8 cellular contexts compared by ENCODE assay signal in the genomic region with DNA sequence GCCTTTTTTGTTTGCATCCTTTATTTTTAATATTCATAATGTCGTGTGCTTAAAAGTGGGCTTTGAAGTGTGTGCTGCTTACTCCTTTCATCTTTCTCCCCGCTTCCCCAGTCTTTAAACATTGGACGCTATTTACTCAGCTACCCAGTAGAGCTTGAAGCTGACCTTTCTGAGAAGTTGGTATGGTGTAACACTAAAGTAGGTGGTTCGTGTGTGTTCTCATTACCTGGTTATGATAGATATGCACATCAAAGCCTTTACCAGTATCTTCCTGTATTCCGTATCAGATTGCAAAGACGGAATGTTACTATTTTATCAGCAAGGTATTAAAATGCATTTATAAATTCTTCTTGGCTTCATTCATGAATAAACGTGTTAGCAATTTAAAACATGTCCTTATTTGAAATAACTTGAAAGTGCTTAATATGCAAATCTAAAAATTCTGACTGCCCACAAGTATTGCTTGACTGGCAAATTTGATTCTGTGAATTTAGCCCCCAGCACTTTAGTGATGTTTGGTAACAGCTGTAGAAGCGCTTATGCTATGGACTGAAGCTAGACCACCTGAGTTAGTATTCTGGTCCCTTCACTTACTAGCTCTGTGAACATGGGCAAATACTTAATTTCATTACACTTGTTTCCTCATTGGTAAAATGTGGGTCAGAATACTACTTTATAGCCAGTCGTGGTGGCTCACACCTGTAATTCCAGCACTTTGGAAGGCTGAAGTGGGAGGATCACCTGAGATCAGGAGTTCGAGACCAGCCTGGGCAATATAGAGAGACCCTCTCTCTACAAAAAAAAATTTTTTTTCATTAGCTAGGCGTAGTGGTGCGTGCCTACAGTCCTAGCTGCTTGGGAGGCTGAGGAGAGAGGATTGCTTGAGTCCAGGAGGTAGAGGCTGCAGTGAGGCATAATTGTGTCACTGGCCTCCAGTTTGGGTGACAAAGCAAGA. TPM values are rescaled to one million over a fixed set of nuclear protein-coding genes. Genes with fewer than 3 reads are reported as not detected.
DNase-seq lines count a peak whose midpoint lies in the region; ATAC-seq, FAIRE-seq and TF ChIP-seq lines count a peak whose summit lies in the region.

No MANE protein-coding gene starts in this region.

- H3K9ac ChIP-seq in kidney (ENCODE audit: low read length in 2 of 2): peak overlapping the region; percentile 93 to 95

- intact Hi-C loops in activated CD4-positive, alpha-beta T cell treated with anti-CD3 and anti-CD28 coated beads for 36 hours (cut with DNase I, micrococcal nuclease): no loop called here
- intact Hi-C loops in activated CD8-positive, alpha-beta T cell treated with anti-CD3 and anti-CD28 coated beads for 36 hours (cut with micrococcal nuclease): loop anchor here (2.0 to 10.0 kb wide), 2 partner anchors 124 to 324 kb away; no protein-coding TSS in a partner anchor
- intact Hi-C loops in kidney (cut with DNase I): no loop called here
- intact Hi-C loops in testis (cut with DNase I; ENCODE audit: low total_unique reads): no loop called here

- H3K4me1 Mint-ChIP-seq in activated CD4-positive, alpha-beta T cell treated with anti-CD3 and anti-CD28 coated beads for 36 hours: peaks cover 28% of the 10 kb centered on the region
- peaks cover 27% of the 10 kb centered on the region for H3K4me1 Mint-ChIP-seq in activated CD8-positive, alpha-beta T cell treated with anti-CD3 and anti-CD28 coated beads for 36 hours (ENCODE audit: low read depth)

- peak overlapping the region; percentile 95 for H3K4me3 Mint-ChIP-seq in activated CD4-positive, alpha-beta T cell treated with anti-CD3 and anti-CD28 coated beads for 36 hours
- H3K4me3 Mint-ChIP-seq in activated CD8-positive, alpha-beta T cell treated with anti-CD3 and anti-CD28 coated beads for 36 hours: peak overlapping the region; percentile 98

- H3K27me3 ChIP-seq in testis: no peaks in the 10 kb centered on the region

- POLR2A ChIA-PET in activated CD4-positive, alpha-beta T cell treated with anti-CD3 and anti-CD28 coated beads for 36 hours (lab: Charles Lee): interaction anchor here (0.5 to 1.2 kb wide), 5 partner anchors 48 to 326 kb away, joined by 3 read pairs; a partner anchor contains a TSS
- POLR2A ChIA-PET in activated CD8-positive, alpha-beta T cell treated with anti-CD3 and anti-CD28 coated beads for 36 hours (lab: Charles Lee): interaction anchor here (0.6 to 2.6 kb wide), 8 partner anchors 9 to 358 kb away, joined by 3 to 6 read pairs (median 3); a partner anchor contains a TSS

- peaks cover 35% of the 10 kb centered on the region for H3K36me3 Mint-ChIP-seq in activated CD4-positive, alpha-beta T cell treated with anti-CD3 and anti-CD28 coated beads for 36 hours (ENCODE audit: low read depth)
- peaks cover 40% of the 10 kb centered on the region for H3K36me3 Mint-ChIP-seq in activated CD8-positive, alpha-beta T cell treated with anti-CD3 and anti-CD28 coated beads for 36 hours (ENCODE audit: low read depth)

- H3K4me3 ChIP-seq in kidney (ENCODE audit: low read length in 2 of 2) (peak overlapping the region; percentile 72 to 76), testis (peak overlapping the region; percentile 96 to 98)

- H3K27ac ChIP-seq in kidney (ENCODE audit: low read depth in 2 of 2, low read length in 2 of 2): no peak overlapping the region
- peak overlapping the region in 1 of 2 donors; percentile 99 for H3K27ac ChIP-seq in testis

- TF ChIP-seq CTCF in activated CD8-positive, alpha-beta T cell treated with anti-CD3 and anti-CD28 coated beads for 36 hours (IDR thresholded peaks at IDR 0.05): no peak
- TF ChIP-seq CTCF in kidney (IDR thresholded peaks at IDR 0.05; ENCODE audit: borderline replicate concordance, extremely low read depth, insufficient read depth): no peak
- no peak for TF ChIP-seq CTCF in testis (IDR thresholded peaks at IDR 0.05)

- no peak for DNase-seq in activated CD4-positive, alpha-beta T cell treated with anti-CD3 and anti-CD28 coated beads for 36 hours
- no peak for DNase-seq in activated CD4-positive, alpha-beta T cell treated with anti-CD3 and anti-CD28 coated beads for 1 hour
- DNase-seq in activated CD8-positive, alpha-beta T cell treated with anti-CD3 and anti-CD28 coated beads for 36 hours: no peak
- DNase-seq in kidney (no peak), testis (no peak), NCI-H2029 (lab: John Stamatoyannopoulos, UW) (no peak), SKM-1 (lab: John Stamatoyannopoulos, UW; ENCODE audit: unreplicated experiment) (no peak)

- CTCF ChIA-PET in activated CD4-positive, alpha-beta T cell treated with anti-CD3 and anti-CD28 coated beads for 36 hours (lab: Charles Lee): interaction anchor here (0.5 to 4.2 kb wide), 10 partner anchors 11 to 414 kb away, joined by 3 to 27 read pairs (median 5); no protein-coding TSS in a partner anchor
- CTCF ChIA-PET in activated CD8-positive, alpha-beta T cell treated with anti-CD3 and anti-CD28 coated beads for 36 hours (lab: Charles Lee): interaction anchor here (1.1 to 3.5 kb wide), 8 partner anchors 11 to 414 kb away, joined by 4 to 38 read pairs (median 6); no protein-coding TSS in a partner anchor

- H3K36me3 ChIP-seq in kidney (ENCODE audit: control insufficient read depth in 1 of 2, insufficient read depth in 2 of 2, low read length in 2 of 2) (no peaks in the 10 kb centered on the region), testis (ENCODE audit: low read depth, missing control alignments) (no peaks in the 10 kb centered on the region)

- H3K4me1 ChIP-seq in kidney (ENCODE audit: control insufficient read depth in 1 of 2, insufficient read depth in 1 of 2, low read depth in 1 of 2, low read length in 2 of 2) (peaks cover 6 to 11% of the 10 kb centered on the region in 2 donors), testis (peaks cover 14% of the 10 kb centered on the region)

- no peak for TF ChIP-seq POLR2A in testis (IDR thresholded peaks at IDR 0.05)

- no peak for ATAC-seq in activated CD4-positive, alpha-beta T cell treated with anti-CD3 and anti-CD28 coated beads for 36 hours
- no peak for ATAC-seq in activated CD8-positive, alpha-beta T cell treated with anti-CD3 and anti-CD28 coated beads for 36 hours
- ATAC-seq in HG03159 (IDR thresholded peaks at IDR 0.05; ENCODE audit: unreplicated experiment): no peak

- peak overlapping the region; percentile 96 for H3K27ac Mint-ChIP-seq in activated CD4-positive, alpha-beta T cell treated with anti-CD3 and anti-CD28 coated beads for 36 hours
- H3K27ac Mint-ChIP-seq in activated CD8-positive, alpha-beta T cell treated with anti-CD3 and anti-CD28 coated beads for 36 hours: peak overlapping the region; percentile 97

- no peak for FAIRE-seq in kidney (lab: Jason Lieb, UNC)

- no peaks in the 10 kb centered on the region for H3K9me3 Mint-ChIP-seq in activated CD4-positive, alpha-beta T cell treated with anti-CD3 and anti-CD28 coated beads for 36 hours (ENCODE audit: low read depth)
- H3K9me3 Mint-ChIP-seq in activated CD8-positive, alpha-beta T cell treated with anti-CD3 and anti-CD28 coated beads for 36 hours: no peaks in the 10 kb centered on the region

- 53 to 59% methylated on average over 12 of the region's 12 CpGs for WGBS in testis, 2 donors

- H3K9me3 ChIP-seq in kidney (ENCODE audit: control insufficient read depth in 1 of 2, low read length in 2 of 2): no peaks in the 10 kb centered on the region
- no peaks in the 10 kb centered on the region for H3K9me3 ChIP-seq in testis

- H3K27me3 Mint-ChIP-seq in activated CD4-positive, alpha-beta T cell treated with anti-CD3 and anti-CD28 coated beads for 36 hours: no peaks in the 10 kb centered on the region
- no peaks in the 10 kb centered on the region for H3K27me3 Mint-ChIP-seq in activated CD8-positive, alpha-beta T cell treated with anti-CD3 and anti-CD28 coated beads for 36 hours

RNA-seq across cellular contexts. Expression of a gene that starts 1.7 kb away (rescaled TPM):
- 10 to 100 TPM; 42.4 to 53.4 TPM for total RNA-seq in activated CD4-positive, alpha-beta T cell treated with anti-CD3 and anti-CD28 coated beads for 36 hours
- total RNA-seq in activated CD8-positive, alpha-beta T cell treated with anti-CD3 and anti-CD28 coated beads for 36 hours: 10 to 100 TPM; 53.6 to 56.3 TPM
- total RNA-seq in kidney (94.3 TPM), testis (10 to 100 TPM; 50.6 to 51.3 TPM)
- polyA plus RNA-seq in kidney (ENCODE audit: insufficient read depth, low read depth, low replicate concordance) (99.3 TPM), testis (ENCODE audit: insufficient read depth, low read depth, low replicate concordance) (104 TPM)

RNA-seq across cellular contexts. Expression of a gene that starts 17.9 kb away (rescaled TPM):
- total RNA-seq in activated CD4-positive, alpha-beta T cell treated with anti-CD3 and anti-CD28 coated beads for 36 hours: under 1 TPM in 1 of 2 experiments, not detected in 1; 0.11 TPM
- under 1 TPM in 1 of 2 experiments, not detected in 1; 0.07 TPM for total RNA-seq in activated CD8-positive, alpha-beta T cell treated with anti-CD3 and anti-CD28 coated beads for 36 hours
- total RNA-seq in kidney: 0.35 TPM
- polyA plus RNA-seq in kidney (ENCODE audit: insufficient read depth, low read depth, low replicate concordance): not detected
- total RNA-seq in testis: 10 to 100 TPM; 25.8 to 44.0 TPM
- 103 TPM for polyA plus RNA-seq in testis (ENCODE audit: insufficient read depth, low read depth, low replicate concordance)

RNA-seq across cellular contexts. Expression of a gene that starts 51.8 kb away (rescaled TPM):
- 10 to 100 TPM; 29.3 to 32.5 TPM for total RNA-seq in activated CD4-positive, alpha-beta T cell treated with anti-CD3 and anti-CD28 coated beads for 36 hours
- total RNA-seq in activated CD8-positive, alpha-beta T cell treated with anti-CD3 and anti-CD28 coated beads for 36 hours: 10 to 100 TPM; 30.8 to 35.8 TPM
- total RNA-seq in kidney (7.8 TPM), testis (10 to 100 TPM; 21.9 to 35.7 TPM)
- polyA plus RNA-seq in kidney (ENCODE audit: insufficient read depth, low read depth, low replicate concordance) (1.9 TPM), testis (ENCODE audit: insufficient read depth, low read depth, low replicate concordance) (30.4 TPM)

Comparison
In these comparisons a context has a peak if more than half of its experiments do, and no peak if none do; other contexts are left out.
1. RNA of a gene that starts 17.9 kb away (total RNA-seq): 25.8 to 44.0 TPM in testis; 0.35 TPM in kidney (single experiment), 0.07 TPM in activated CD8-positive, alpha-beta T cell treated with anti-CD3 and anti-CD28 coated beads for 36 hours and 0.11 TPM in activated CD4-positive, alpha-beta T cell treated with anti-CD3 and anti-CD28 coated beads for 36 hours; every median in the first group is over 10 times any median in the second.